Comparison of ENCODE assay signal across 19 cellular contexts in the genomic region with DNA sequence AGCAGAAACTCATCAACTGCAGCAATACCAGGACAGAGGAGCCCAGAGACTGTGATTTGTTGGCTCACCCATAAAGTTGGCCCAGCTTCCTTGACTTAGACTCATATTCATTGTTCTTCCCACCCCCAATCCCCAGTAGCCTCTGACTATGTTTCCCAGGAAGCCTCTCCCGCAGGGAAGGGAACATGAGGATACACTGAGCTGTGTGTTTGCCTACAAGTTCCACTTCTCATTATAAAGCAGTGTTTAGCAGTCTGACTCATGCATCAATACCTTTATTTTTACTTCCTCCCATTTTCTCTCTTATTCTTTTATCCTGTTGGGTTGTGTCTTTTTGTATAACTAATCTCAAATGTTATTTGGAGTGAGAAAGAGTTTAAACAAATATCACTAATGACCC.
DNase-seq lines count a peak whose midpoint lies in the region; ATAC-seq, FAIRE-seq and TF ChIP-seq lines count a peak whose summit lies in the region.
"Had no signal": no experiment of that assay in that cellular context is flagged by ENCODE, and none has a peak within 500 bp of the region (broad histone marks: within the 10 kb centered on the region; RNA-seq: fewer than 3 reads in every experiment).

No MANE protein-coding gene starts in this region.

- CTCF ChIA-PET in A549 (lab: Yijun Ruan, JAX): interaction anchor here (0.8 to 1.3 kb wide), 5 partner anchors 11 to 78 kb away, joined by 3 to 4 read pairs (median 3); no protein-coding TSS in a partner anchor
- CTCF ChIA-PET in activated CD4-positive, alpha-beta memory T cell treated with anti-CD3 and anti-CD28 coated beads for 36 hours (lab: Charles Lee): interaction anchor here (0.7 kb wide), 1 partner anchor 9 kb away, joined by 3 read pairs; no protein-coding TSS in a partner anchor

- no peaks in the 10 kb centered on the region for H3K36me3 Mint-ChIP-seq in activated CD4-positive, alpha-beta memory T cell treated with anti-CD3 and anti-CD28 coated beads for 36 hours

- FAIRE-seq in A549 (lab: Jason Lieb, UNC): no peak
- no peak for FAIRE-seq in RCC 7860 (lab: Jason Lieb, UNC)

- no peaks in the 10 kb centered on the region for H3K36me3 ChIP-seq in left lung
- H3K36me3 ChIP-seq: lower lobe of right lung, right lobe of liver had no signal

- peak overlapping the region; percentile 49 to 52; a peak in 3 of 6 replicates for H3K27ac ChIP-seq in A549
- no peak overlapping the region for H3K27ac ChIP-seq in left lung
- H3K27ac ChIP-seq: hepatocyte, lower lobe of right lung had no signal

- no peak for TF ChIP-seq POLR2A in A549 (IDR thresholded peaks at IDR 0.05; ENCODE audit: low read length)

- H3K4me2 ChIP-seq in A549: no peak overlapping the region
- H3K4me2 ChIP-seq: hepatocyte had no signal

- no peaks in the 10 kb centered on the region for H3K9me3 Mint-ChIP-seq in activated CD4-positive, alpha-beta memory T cell treated with anti-CD3 and anti-CD28 coated beads for 36 hours
- H3K9me3 Mint-ChIP-seq: stimulated activated naive CD8-positive, alpha-beta T cell treated with anti-CD3 and anti-CD28 coated beads, Interleukin-15, Interleukin-2, amounts not matched to agents 100 ng/mL and 50 ng/mL, for 24 hours had no signal

- H3K9me3 ChIP-seq in A549 (peaks cover 12% of the 10 kb centered on the region), left lung (peaks cover 0 to 6% of the 10 kb centered on the region in 2 donors)
- H3K9me3 ChIP-seq: lower lobe of right lung, right lobe of liver had no signal

- no peaks in the 10 kb centered on the region for H3K4me1 Mint-ChIP-seq in activated CD4-positive, alpha-beta memory T cell treated with anti-CD3 and anti-CD28 coated beads for 36 hours (ENCODE audit: low read depth)
- H3K4me1 Mint-ChIP-seq: IgD-negative memory B cell had no signal

- no peak overlapping the region for H3K27ac Mint-ChIP-seq in activated CD4-positive, alpha-beta memory T cell treated with anti-CD3 and anti-CD28 coated beads for 36 hours
- H3K27ac Mint-ChIP-seq: IgD-negative memory B cell; stimulated activated naive CD8-positive, alpha-beta T cell treated with anti-CD3 and anti-CD28 coated beads, Interleukin-15, Interleukin-2, amounts not matched to agents 100 ng/mL and 50 ng/mL, for 24 hours had no signal

- WGBS in A549 (ENCODE audit: missing lambda C conversion rate): 20% methylated on average over 1 of the region's 1 CpG

- no peaks in the 10 kb centered on the region for H3K27me3 Mint-ChIP-seq in activated CD4-positive, alpha-beta memory T cell treated with anti-CD3 and anti-CD28 coated beads for 36 hours
- H3K27me3 Mint-ChIP-seq: stimulated activated naive CD8-positive, alpha-beta T cell treated with anti-CD3 and anti-CD28 coated beads, Interleukin-15, Interleukin-2, amounts not matched to agents 100 ng/mL and 50 ng/mL, for 24 hours had no signal

- intact Hi-C loops in left lung (cut with DNase I): no loop called here
- intact Hi-C loops in activated CD4-positive, alpha-beta memory T cell treated with anti-CD3 and anti-CD28 coated beads for 36 hours (cut with micrococcal nuclease): no loop called here

- no peak for TF ChIP-seq RAD21 in A549 (conservative IDR thresholded peaks at IDR 0.05 in 1 of 2, IDR thresholded peaks at IDR 0.05 in 1 of 2)

- no peaks in the 10 kb centered on the region for H3K27me3 ChIP-seq in left lung
- H3K27me3 ChIP-seq: hepatocyte, right lobe of liver had no signal

- H3K4me3 ChIP-seq in A549 (no peak overlapping the region), choroid plexus epithelial cell (ENCODE audit: low read depth, low read length) (no peak overlapping the region), left lung (no peak overlapping the region)
- H3K4me3 ChIP-seq: hepatocyte, lower lobe of right lung, right lobe of liver had no signal

- ATAC-seq in A549: peak in 1 of 2 experiments; percentile 72; a peak in 3 of 6 replicates
- ATAC-seq in left lung: peak; percentile 61
- ATAC-seq in GM19467 (IDR thresholded peaks at IDR 0.05; ENCODE audit: unreplicated experiment): no peak
- no peak for ATAC-seq in HG03175 (IDR thresholded peaks at IDR 0.05; ENCODE audit: unreplicated experiment)
- ATAC-seq: lower lobe of right lung, SK-N-SH treated with all-trans-retinoic acid at 6 μM for 48 hours had no signal

- no peak overlapping the region for H3K4me3 Mint-ChIP-seq in activated CD4-positive, alpha-beta memory T cell treated with anti-CD3 and anti-CD28 coated beads for 36 hours
- H3K4me3 Mint-ChIP-seq: brain; IgD-negative memory B cell; stimulated activated naive CD8-positive, alpha-beta T cell treated with anti-CD3 and anti-CD28 coated beads, Interleukin-15, Interleukin-2, amounts not matched to agents 100 ng/mL and 50 ng/mL, for 24 hours had no signal

- H3K4me1 ChIP-seq in A549: peaks cover 46% of the 10 kb centered on the region
- no peaks in the 10 kb centered on the region for H3K4me1 ChIP-seq in left lung
- H3K4me1 ChIP-seq: lower lobe of right lung had no signal

- peak in 1 of 2 experiments; percentile 14; a peak in 1 of 5 replicates for TF ChIP-seq EP300 in A549 (IDR thresholded peaks at IDR 0.05)

- peak in 1 of 2 experiments; percentile 61 for DNase-seq in A549 (ENCODE audit: low read depth in 1 of 2, low spot score in 1 of 2)
- peak; percentile 50 for DNase-seq in LHCN-M2 (ENCODE audit: low read depth)
- peak; percentile 61 for DNase-seq in choroid plexus epithelial cell (ENCODE audit: low read depth)
- DNase-seq in left lung: no peak
- DNase-seq in RCC 7860 (ENCODE audit: low spot score): no peak
- no peak for DNase-seq in activated CD4-positive, alpha-beta memory T cell treated with anti-CD3 and anti-CD28 coated beads for 36 hours
- DNase-seq: activated CD4-positive, CD25-positive, alpha-beta regulatory T cell; activated naive CD4-positive, alpha-beta T cell; COR-L47; lower lobe of right lung; NCI-H1105; right lobe of liver had no signal

- TF ChIP-seq CTCF in A549 (IDR thresholded peaks at IDR 0.05) (no peak), choroid plexus epithelial cell (conservative IDR thresholded peaks at IDR 0.05; ENCODE audit: low read depth, low read length) (no peak), left lung (IDR thresholded peaks at IDR 0.05) (no peak)

- POLR2A ChIA-PET in A549 (lab: Yijun Ruan, JAX): no interaction called here
- POLR2A ChIA-PET in activated CD4-positive, alpha-beta memory T cell treated with anti-CD3 and anti-CD28 coated beads for 36 hours (lab: Charles Lee): no interaction called here

TF ChIP-seq in A549, 52 proteins besides CTCF, POLR2A, EP300 and RAD21:
- TF ChIP-seq CHD2 (IDR thresholded peaks at IDR 0.05; ENCODE audit: low read length, partially characterized antibody): no peak
- TF ChIP-seq CBX2 (IDR thresholded peaks at IDR 0.05; ENCODE audit: borderline replicate concordance, low read depth): no peak
- TF ChIP-seq, protein P1, sequence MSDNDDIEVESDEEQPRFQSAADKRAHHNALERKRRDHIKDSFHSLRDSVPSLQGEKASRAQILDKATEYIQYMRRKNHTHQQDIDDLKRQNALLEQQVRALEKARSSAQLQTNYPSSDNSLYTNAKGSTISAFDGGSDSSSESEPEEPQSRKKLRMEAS (IDR thresholded peaks at IDR 0.05): no peak
- TF ChIP-seq, protein P2, sequence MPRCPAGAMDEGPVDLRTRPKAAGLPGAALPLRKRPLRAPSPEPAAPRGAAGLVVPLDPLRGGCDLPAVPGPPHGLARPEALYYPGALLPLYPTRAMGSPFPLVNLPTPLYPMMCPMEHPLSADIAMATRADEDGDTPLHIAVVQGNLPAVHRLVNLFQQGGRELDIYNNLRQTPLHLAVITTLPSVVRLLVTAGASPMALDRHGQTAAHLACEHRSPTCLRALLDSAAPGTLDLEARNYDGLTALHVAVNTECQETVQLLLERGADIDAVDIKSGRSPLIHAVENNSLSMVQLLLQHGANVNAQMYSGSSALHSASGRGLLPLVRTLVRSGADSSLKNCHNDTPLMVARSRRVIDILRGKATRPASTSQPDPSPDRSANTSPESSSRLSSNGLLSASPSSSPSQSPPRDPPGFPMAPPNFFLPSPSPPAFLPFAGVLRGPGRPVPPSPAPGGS (IDR thresholded peaks at IDR 0.05): no peak
- no peak for TF ChIP-seq KDM5A (IDR thresholded peaks at IDR 0.05)
- no peak for TF ChIP-seq HOXA7 (CRISPR knock-in tag; IDR thresholded peaks at IDR 0.05)
- no peak for TF ChIP-seq GATA3 (IDR thresholded peaks at IDR 0.05; ENCODE audit: borderline replicate concordance)
- TF ChIP-seq RFX5 (IDR thresholded peaks at IDR 0.05): no peak
- TF ChIP-seq HEYL (CRISPR knock-in tag; IDR thresholded peaks at IDR 0.05): no peak
- no peak for TF ChIP-seq SREBF2 (IDR thresholded peaks at IDR 0.05)
- TF ChIP-seq ESRRA (IDR thresholded peaks at IDR 0.05; ENCODE audit: borderline replicate concordance, low read length): no peak
- no peak for TF ChIP-seq CHD4 (IDR thresholded peaks at IDR 0.05; ENCODE audit: borderline replicate concordance)
- TF ChIP-seq RCOR1 (IDR thresholded peaks at IDR 0.05; ENCODE audit: low read depth, low read length): no peak
- TF ChIP-seq JUN (IDR thresholded peaks at IDR 0.05): no peak
- no peak for TF ChIP-seq BHLHE40 (IDR thresholded peaks at IDR 0.05; ENCODE audit: low read depth, low read length)
- no peak for TF ChIP-seq EHF (CRISPR knock-in tag; IDR thresholded peaks at IDR 0.05)
- no peak for TF ChIP-seq ZNF302 (CRISPR knock-in tag; IDR thresholded peaks at IDR 0.05)

Comparison
In these comparisons a context has a peak if more than half of its experiments do, and no peak if none do; other contexts are left out.
1. DNase-seq: peak in LHCN-M2 (single experiment) and choroid plexus epithelial cell (single experiment); none in left lung (0 of 2), RCC 7860 (single experiment) and activated CD4-positive, alpha-beta memory T cell treated with anti-CD3 and anti-CD28 coated beads for 36 hours (single experiment).
2. H3K27ac ChIP-seq: peak in A549 (2 of 2); none in left lung (0 of 2).